13 cellular contexts compared by ENCODE assay signal in the genomic region with DNA sequence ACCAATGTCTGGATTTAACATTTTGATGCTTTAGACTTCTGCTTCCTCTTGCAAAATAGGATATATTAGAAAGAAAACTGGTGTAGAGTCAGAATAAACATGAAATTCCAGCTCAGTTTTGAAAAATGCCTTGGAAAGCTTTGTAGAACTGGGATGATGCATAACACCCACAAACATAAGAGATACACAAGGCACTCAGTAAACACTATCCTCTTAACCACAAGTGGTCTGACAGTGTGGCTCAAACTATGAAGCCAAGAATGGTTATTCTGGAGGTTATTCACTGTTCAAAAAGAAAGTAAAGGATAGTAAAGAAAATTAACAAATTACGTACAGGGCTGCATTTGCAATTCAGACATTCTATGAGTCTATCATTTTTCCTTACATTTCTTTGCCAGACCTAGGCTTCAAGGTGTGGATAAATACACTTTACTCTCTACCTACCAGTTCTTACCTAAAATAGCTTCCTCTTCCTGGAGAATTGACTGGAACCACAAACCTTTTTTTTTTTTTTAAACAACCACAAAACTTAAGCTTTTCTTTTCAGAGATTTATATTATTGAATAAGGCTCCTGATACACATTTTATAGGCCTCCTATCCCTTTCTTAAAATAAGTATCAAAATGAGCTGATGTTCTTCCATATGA. TPM values are rescaled to one million over a fixed set of nuclear protein-coding genes. Genes with fewer than 3 reads are reported as not detected.
DNase-seq lines count a peak whose midpoint lies in the region; ATAC-seq and TF ChIP-seq lines count a peak whose summit lies in the region.
"Had no signal": no experiment of that assay in that cellular context is flagged by ENCODE, and none has a peak within 500 bp of the region (broad histone marks: within the 10 kb centered on the region; RNA-seq: fewer than 3 reads in every experiment).

No MANE protein-coding gene starts in this region.

- H3K4me1 ChIP-seq in fibroblast of lung (ENCODE audit: control insufficient read depth, extremely low read depth, insufficient read depth, low read length) (no peaks in the 10 kb centered on the region), transverse colon (peaks cover 18 to 75% (median 55%) of the 10 kb centered on the region in 4 donors)

- no peak for TF ChIP-seq EP300 in transverse colon (IDR thresholded peaks at IDR 0.05; ENCODE audit: low read depth)

- H3K9ac ChIP-seq in fibroblast of lung (ENCODE audit: insufficient read depth, low read length), result no peak overlapping the region

- peak overlapping the region; percentile 27 for H3K4me3 Mint-ChIP-seq in activated naive CD4-positive, alpha-beta T cell treated with anti-CD3 and anti-CD28 coated beads, Interleukin-2, amount 50 U/mL, for 24 hours
- H3K4me3 Mint-ChIP-seq: CD14-positive monocyte had no signal

- H4K20me1 ChIP-seq in fibroblast of lung (ENCODE audit: control insufficient read depth, extremely low read depth, insufficient read depth, low read length), result no peaks in the 10 kb centered on the region

- peaks cover 6% of the 10 kb centered on the region for H3K36me3 Mint-ChIP-seq in activated naive CD4-positive, alpha-beta T cell treated with anti-CD3 and anti-CD28 coated beads, Interleukin-2, amount 50 U/mL, for 24 hours

- TF ChIP-seq POLR2A in transverse colon (IDR thresholded peaks at IDR 0.05), result no peak

- peaks cover 29% of the 10 kb centered on the region for H3K4me1 Mint-ChIP-seq in activated naive CD4-positive, alpha-beta T cell treated with anti-CD3 and anti-CD28 coated beads, Interleukin-2, amount 50 U/mL, for 24 hours

- peak; percentile 70 for ATAC-seq in SK-N-SH treated with all-trans-retinoic acid at 6 μM for 48 hours
- no peak for ATAC-seq in HG03159 (IDR thresholded peaks at IDR 0.05; ENCODE audit: unreplicated experiment)

- no peak for TF ChIP-seq CTCF in fibroblast of lung (conservative IDR thresholded peaks at IDR 0.05 in 1 of 2, IDR thresholded peaks at IDR 0.05 in 1 of 2; ENCODE audit: low read depth in 1 of 2, low read length in 2 of 2)
- TF ChIP-seq CTCF in transverse colon (IDR thresholded peaks at IDR 0.05), result no peak

- in situ Hi-C loops in transverse colon (cut with MboI; ENCODE audit: low pct_ligation_motif_present in 1 of 4, low pct_unique_long_range_greater_than_20kb in 1 of 4, low sequenced_read_pairs in 3 of 4), result no loop called here

- H3K4me2 ChIP-seq in fibroblast of lung (ENCODE audit: extremely low read depth, insufficient read depth, low read length), result no peak overlapping the region

- DNase-seq in activated naive CD4-positive, alpha-beta T cell treated with anti-CD3 and anti-CD28 coated beads, Interleukin-2, amount 50 U/mL, for 16 hours, result no peak
- DNase-seq in fibroblast of lung (ENCODE audit: low read depth in 2 of 2), result peak; percentile 45 to 55
- DNase-seq in transverse colon, result no peak
- DNase-seq in RPMI8226, result no peak
- no peak for DNase-seq in NCI-H1417 (lab: John Stamatoyannopoulos, UW)
- DNase-seq: naive B cell had no signal

- H3K9me3 Mint-ChIP-seq in activated naive CD4-positive, alpha-beta T cell treated with anti-CD3 and anti-CD28 coated beads, Interleukin-2, amount 50 U/mL, for 24 hours, result no peaks in the 10 kb centered on the region
- H3K9me3 Mint-ChIP-seq: activated naive CD4-positive, alpha-beta T cell treated with anti-CD3 and anti-CD28 coated beads, Interleukin-2, amount 50 U/mL, for 72 hours; naive B cell had no signal

- H3K36me3 ChIP-seq in fibroblast of lung (ENCODE audit: control insufficient read depth, insufficient read depth, low read length), result no peaks in the 10 kb centered on the region
- H3K36me3 ChIP-seq in transverse colon, result no peaks in the 10 kb centered on the region

- intact Hi-C loops in transverse colon (cut with DNase I; ENCODE audit: low total_unique reads), result no loop called here

- WGBS in transverse colon (ENCODE audit: low coverage in 1 of 2), 2 donors, result 55 to 83% methylated on average over 1 of the region's 1 CpG

- peak overlapping the region; percentile 87 for H3K27ac Mint-ChIP-seq in activated naive CD4-positive, alpha-beta T cell treated with anti-CD3 and anti-CD28 coated beads, Interleukin-2, amount 50 U/mL, for 24 hours

- H3K9me3 ChIP-seq in fibroblast of lung (ENCODE audit: control insufficient read depth, insufficient read depth, low read depth, low read length) (no peaks in the 10 kb centered on the region), transverse colon (no peaks in the 10 kb centered on the region)

- no peaks in the 10 kb centered on the region for H3K27me3 Mint-ChIP-seq in activated naive CD4-positive, alpha-beta T cell treated with anti-CD3 and anti-CD28 coated beads, Interleukin-2, amount 50 U/mL, for 24 hours
- H3K27me3 Mint-ChIP-seq: naive B cell had no signal

- H3K27me3 ChIP-seq in fibroblast of lung (ENCODE audit: control insufficient read depth, insufficient read depth, low read length) (no peaks in the 10 kb centered on the region), transverse colon (no peaks in the 10 kb centered on the region)

- H3K27ac ChIP-seq in fibroblast of lung (ENCODE audit: insufficient read depth, low read length), result no peak overlapping the region
- peak overlapping the region; percentile 45 to 74 (median 70) for H3K27ac ChIP-seq in transverse colon
- H3K27ac ChIP-seq: HL-60, WERI-Rb-1 had no signal

- H3K79me2 ChIP-seq in fibroblast of lung (ENCODE audit: control insufficient read depth, insufficient read depth, low read length), result peaks cover 16% of the 10 kb centered on the region

- H3K4me3 ChIP-seq in fibroblast of lung (replicated peaks in 1 of 4; ENCODE audit: control extremely low read depth in 1 of 4, insufficient read depth in 1 of 4, low read depth in 3 of 4, low read length in 4 of 4), result no peak overlapping the region
- H3K4me3 ChIP-seq in transverse colon, result no peak overlapping the region

- H2AFZ ChIP-seq in fibroblast of lung (ENCODE audit: low read length), result no peak overlapping the region

TF ChIP-seq in SK-N-SH treated with all-trans-retinoic acid at 6 μM for 48 hours, 23 proteins besides CTCF, POLR2A, EP300 and RAD21:
- no peak for TF ChIP-seq ZNF8 (CRISPR knock-in tag; IDR thresholded peaks at IDR 0.05)
- no peak for TF ChIP-seq ZNF565 (CRISPR knock-in tag; conservative IDR thresholded peaks at IDR 0.05; ENCODE audit: low read depth)
- peak; percentile 80 for TF ChIP-seq ZNF70 (CRISPR knock-in tag; IDR thresholded peaks at IDR 0.05)

RNA-seq across cellular contexts. Expression of gene RSBN1L, which starts 9.0 kb away (rescaled TPM):
- total RNA-seq in fibroblast of lung (19.7 and 20.0 TPM in 2 replicates), transverse colon (10 to 100 TPM; 13.7 to 26.2 (median 19.8) TPM)
- 10.5 and 12.0 TPM in 2 replicates for polyA plus RNA-seq in fibroblast of lung
- 9.6 and 10.4 TPM in 2 replicates for polyA plus RNA-seq in fibroblast of lung (2012)
- 1.9 and 2.1 TPM in 2 replicates for polyA minus RNA-seq in fibroblast of lung (ENCODE audit: low replicate concordance)

Comparison
In these comparisons a context has a peak if more than half of its experiments do, and no peak if none do; other contexts are left out.
1. DNase-seq: peak in fibroblast of lung (2 of 2); none in activated naive CD4-positive, alpha-beta T cell treated with anti-CD3 and anti-CD28 coated beads, Interleukin-2, amount 50 U/mL, for 16 hours (single experiment), transverse colon (single experiment), RPMI8226 (single experiment) and NCI-H1417 (0 of 3).